Comparison of ENCODE assay signal across 23 cellular contexts in the genomic region with DNA sequence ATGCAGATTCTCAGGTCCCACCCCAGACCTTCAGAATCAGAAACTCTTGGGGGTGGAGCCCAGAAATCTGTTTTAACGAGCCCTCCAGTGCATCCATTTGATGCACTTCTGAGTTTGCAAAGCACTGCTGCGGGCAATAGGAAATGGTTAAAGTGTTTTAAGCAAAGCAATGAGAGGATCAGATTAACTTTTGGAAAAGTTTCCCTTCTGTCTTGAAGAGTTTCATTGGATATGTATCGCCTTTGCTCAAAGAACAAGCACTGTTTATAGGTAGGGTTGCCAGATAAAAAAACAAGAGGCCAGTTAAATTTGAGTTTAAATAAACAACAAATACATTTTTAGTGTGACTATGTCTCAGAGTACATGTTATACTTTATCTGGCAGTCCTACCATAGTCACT.
DNase-seq lines count a peak whose midpoint lies in the region; ATAC-seq, FAIRE-seq and TF ChIP-seq lines count a peak whose summit lies in the region.
"Had no signal": no experiment of that assay in that cellular context is flagged by ENCODE, and none has a peak within 500 bp of the region (broad histone marks: within the 10 kb centered on the region; RNA-seq: fewer than 3 reads in every experiment).

No MANE protein-coding gene starts in this region.

- no peak overlapping the region for H3K4me3 Mint-ChIP-seq in activated CD8-positive, alpha-beta memory T cell treated with anti-CD3 and anti-CD28 coated beads, Interleukin-2, amount 10 ng/mL, durations not matched to agents 7 days and 5 days
- H3K4me3 Mint-ChIP-seq: CD4-positive, alpha-beta memory T cell; GM23338 had no signal

- H3K79me2 ChIP-seq in hepatocyte: no peaks in the 10 kb centered on the region

- H3K4me1 ChIP-seq in A549 (peaks cover 8% of the 10 kb centered on the region; the same call in 2 of the 3 replicates), hepatocyte (ENCODE audit: insufficient read depth) (peaks cover 16% of the 10 kb centered on the region), suprapubic skin (peaks cover 52% of the 10 kb centered on the region)
- H3K4me1 ChIP-seq: Caco-2 had no signal

- no peak for TF ChIP-seq EP300 in A549 (IDR thresholded peaks at IDR 0.05)
- no peak for TF ChIP-seq EP300 in suprapubic skin (IDR thresholded peaks at IDR 0.05)

- TF ChIP-seq POLR2A in A549 (IDR thresholded peaks at IDR 0.05; ENCODE audit: low read length): no peak
- no peak for TF ChIP-seq POLR2A in suprapubic skin (IDR thresholded peaks at IDR 0.05)

- POLR2A ChIA-PET in A549 (lab: Yijun Ruan, JAX): no interaction called here

- H3K27me3 ChIP-seq in brain microvascular endothelial cell (replicated peaks): no peaks in the 10 kb centered on the region
- H3K27me3 ChIP-seq in hepatocyte: no peaks in the 10 kb centered on the region
- H3K27me3 ChIP-seq in suprapubic skin: peaks cover 16% of the 10 kb centered on the region
- H3K27me3 ChIP-seq: BLaER1 treated with 17β-estradiol and CSF1 and Interleukin-3, amounts not matched to agents 10 nM and 100 nM had no signal

- DNase-seq in A549 (ENCODE audit: low read depth in 1 of 2, low spot score in 1 of 2) (no peak), brain microvascular endothelial cell (no peak), hepatocyte (ENCODE audit: low spot score) (no peak), suprapubic skin (ENCODE audit: low spot score in 2 of 2) (no peak), NOMO-1 (lab: John Stamatoyannopoulos, UW; ENCODE audit: unreplicated experiment in 2 of 2) (no peak), GM03348 (ENCODE audit: low spot score) (no peak)
- no peak for DNase-seq in activated CD8-positive, alpha-beta memory T cell treated with anti-CD3 and anti-CD28 coated beads, Interleukin-2, amount 10 ng/mL, durations not matched to agents 7 days and 5 days
- DNase-seq: Caco-2; CD4-positive, alpha-beta memory T cell; DMS 273 treated with DMSO at 0.1 percent for 48 hours; DMS79 treated with DMSO at 0.1 percent for 48 hours; HCEC 1CT; NCI-H1105 treated with DMSO at 0.1 percent for 48 hours; NCI-H2029 treated with DMSO at 0.1 percent for 48 hours; NCI-H510A treated with DMSO at 0.1 percent for 48 hours; NCI-H748 treated with DMSO at 0.1 percent for 48 hours; Right ventricle myocardium superior had no signal

- no peaks in the 10 kb centered on the region for H3K27me3 Mint-ChIP-seq in activated CD8-positive, alpha-beta memory T cell treated with anti-CD3 and anti-CD28 coated beads, Interleukin-2, amount 10 ng/mL, durations not matched to agents 7 days and 5 days

- H3K27ac ChIP-seq in A549: no peak overlapping the region
- peak overlapping the region; percentile 24 for H3K27ac ChIP-seq in brain microvascular endothelial cell
- peak overlapping the region; percentile 56 for H3K27ac ChIP-seq in hepatocyte
- H3K27ac ChIP-seq in suprapubic skin: peak overlapping the region; percentile 37
- H3K27ac ChIP-seq: 22Rv1; BLaER1 treated with 17β-estradiol and CSF1 and Interleukin-3, amounts not matched to agents 10 nM and 100 nM; KMS-11 had no signal

- in situ Hi-C loops in brain microvascular endothelial cell (cut with HindIII; ENCODE audit: low pct_ligation_motif_present, low sequenced_read_pairs): no loop called here

- no peaks in the 10 kb centered on the region for H3K4me1 Mint-ChIP-seq in activated CD8-positive, alpha-beta memory T cell treated with anti-CD3 and anti-CD28 coated beads, Interleukin-2, amount 10 ng/mL, durations not matched to agents 7 days and 5 days
- H3K4me1 Mint-ChIP-seq: CD4-positive, alpha-beta memory T cell; GM23338 had no signal

- H3K36me3 ChIP-seq in brain microvascular endothelial cell (replicated peaks): no peaks in the 10 kb centered on the region
- no peaks in the 10 kb centered on the region for H3K36me3 ChIP-seq in hepatocyte (replicated peaks; ENCODE audit: insufficient read depth, low read depth)
- no peaks in the 10 kb centered on the region for H3K36me3 ChIP-seq in suprapubic skin
- H3K36me3 ChIP-seq: BLaER1 treated with 17β-estradiol and CSF1 and Interleukin-3, amounts not matched to agents 10 nM and 100 nM had no signal

- 90% methylated on average over 3 of the region's 3 CpGs for WGBS in A549 (ENCODE audit: missing lambda C conversion rate)
- 59% methylated on average over 3 of the region's 3 CpGs for WGBS in hepatocyte (ENCODE audit: low lambda C conversion rate, missing lambda C conversion rate)
- WGBS in suprapubic skin: 67% methylated on average over 3 of the region's 3 CpGs

- FAIRE-seq in A549 (lab: Jason Lieb, UNC): no peak
- FAIRE-seq: GM12892 had no signal

- TF ChIP-seq RAD21 in A549 (conservative IDR thresholded peaks at IDR 0.05 in 1 of 2, IDR thresholded peaks at IDR 0.05 in 1 of 2): no peak

- no peaks in the 10 kb centered on the region for H3K9me2 ChIP-seq in hepatocyte (replicated peaks; ENCODE audit: insufficient read depth)

- H2AFZ ChIP-seq in hepatocyte: no peak overlapping the region
- H2AFZ ChIP-seq: GM23338 had no signal

- H3K36me3 Mint-ChIP-seq in activated CD8-positive, alpha-beta memory T cell treated with anti-CD3 and anti-CD28 coated beads, Interleukin-2, amount 10 ng/mL, durations not matched to agents 7 days and 5 days: no peaks in the 10 kb centered on the region
- H3K36me3 Mint-ChIP-seq: CD4-positive, alpha-beta memory T cell had no signal

- no peaks in the 10 kb centered on the region for H3K9me3 Mint-ChIP-seq in activated CD8-positive, alpha-beta memory T cell treated with anti-CD3 and anti-CD28 coated beads, Interleukin-2, amount 10 ng/mL, durations not matched to agents 7 days and 5 days (ENCODE audit: low read depth)
- H3K9me3 Mint-ChIP-seq: GM23338 had no signal

- TF ChIP-seq CTCF in A549 (IDR thresholded peaks at IDR 0.05) (no peak), brain microvascular endothelial cell (IDR thresholded peaks at IDR 0.05; ENCODE audit: low read depth, low read length, missing control alignments) (no peak), hepatocyte (IDR thresholded peaks at IDR 0.05; ENCODE audit: poor library complexity) (no peak), suprapubic skin (IDR thresholded peaks at IDR 0.05) (no peak)

- H3K4me2 ChIP-seq in A549 (0 out of 3 replicates have a peak overlapping the region, but pooled peaks have one; percentile 10), hepatocyte (peak overlapping the region; percentile 9)
- H3K4me2 ChIP-seq: GM23338, KMS-11 had no signal

- no peak for ATAC-seq in A549
- ATAC-seq in HG03342 (IDR thresholded peaks at IDR 0.05; ENCODE audit: unreplicated experiment): no peak
- ATAC-seq in activated CD8-positive, alpha-beta memory T cell treated with anti-CD3 and anti-CD28 coated beads, Interleukin-2, amount 10 ng/mL, durations not matched to agents 7 days and 5 days: no peak
- ATAC-seq: GM23338 had no signal

- H3K4me3 ChIP-seq in A549 (no peak overlapping the region), brain microvascular endothelial cell (ENCODE audit: low read depth, low read length) (no peak overlapping the region), hepatocyte (no peak overlapping the region), suprapubic skin (no peak overlapping the region)
- H3K4me3 ChIP-seq: BLaER1 treated with 17β-estradiol and CSF1 and Interleukin-3, amounts not matched to agents 10 nM and 100 nM; GM23338 had no signal

- H3K9me3 ChIP-seq in A549 (no peaks in the 10 kb centered on the region), hepatocyte (ENCODE audit: low read depth) (no peaks in the 10 kb centered on the region), suprapubic skin (no peaks in the 10 kb centered on the region)

- H4K20me1 ChIP-seq in hepatocyte (ENCODE audit: insufficient read depth, poor library complexity, severe bottlenecking): no peaks in the 10 kb centered on the region
- H4K20me1 ChIP-seq: BLaER1 treated with 17β-estradiol and CSF1 and Interleukin-3, amounts not matched to agents 10 nM and 100 nM had no signal

- H3K27ac Mint-ChIP-seq in activated CD8-positive, alpha-beta memory T cell treated with anti-CD3 and anti-CD28 coated beads, Interleukin-2, amount 10 ng/mL, durations not matched to agents 7 days and 5 days: no peak overlapping the region
- H3K27ac Mint-ChIP-seq: CD4-positive, alpha-beta memory T cell; GM23338 had no signal

- CTCF ChIA-PET in A549 (lab: Yijun Ruan, JAX): interaction anchor here (1.2 to 2.3 kb wide), 3 partner anchors 33 to 490 kb away, joined by 3 to 5 read pairs (median 3); no protein-coding TSS in a partner anchor
- CTCF ChIA-PET in activated CD8-positive, alpha-beta memory T cell treated with anti-CD3 and anti-CD28 coated beads, Interleukin-2, amount 10 ng/mL, durations not matched to agents 7 days and 5 days (lab: Charles Lee): no interaction called here

TF ChIP-seq in A549, 52 proteins besides CTCF, POLR2A, EP300 and RAD21 (continues in another document):
- TF ChIP-seq JUNB (IDR thresholded peaks at IDR 0.05): no peak
- no peak for TF ChIP-seq TP53 (CRISPR knock-in tag; IDR thresholded peaks at IDR 0.05)
- TF ChIP-seq, protein P1, sequence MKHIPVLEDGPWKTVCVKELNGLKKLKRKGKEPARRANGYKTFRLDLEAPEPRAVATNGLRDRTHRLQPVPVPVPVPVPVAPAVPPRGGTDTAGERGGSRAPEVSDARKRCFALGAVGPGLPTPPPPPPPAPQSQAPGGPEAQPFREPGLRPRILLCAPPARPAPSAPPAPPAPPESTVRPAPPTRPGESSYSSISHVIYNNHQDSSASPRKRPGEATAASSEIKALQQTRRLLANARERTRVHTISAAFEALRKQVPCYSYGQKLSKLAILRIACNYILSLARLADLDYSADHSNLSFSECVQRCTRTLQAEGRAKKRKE (CRISPR knock-in tag; IDR thresholded peaks at IDR 0.05; ENCODE audit: low read depth): no peak
- no peak for TF ChIP-seq HMGXB4 (CRISPR knock-in tag; IDR thresholded peaks at IDR 0.05; ENCODE audit: borderline replicate concordance)
- no peak for TF ChIP-seq KDM1A (IDR thresholded peaks at IDR 0.05; ENCODE audit: low read depth)

Comparison
In these comparisons a context has a peak if more than half of its experiments do, and no peak if none do; other contexts are left out.
1. H3K27ac ChIP-seq: peak in brain microvascular endothelial cell (single experiment), hepatocyte (single experiment) and suprapubic skin (single experiment); none in A549 (0 of 2).